In genomic region chr7:35802649-35803048, GRCh38 we compare ENCODE assay signal across 8 cellular contexts. TPM values are rescaled to one million over a fixed set of nuclear protein-coding genes. Genes with fewer than 3 reads are reported as not detected.
DNase-seq lines count a peak whose midpoint lies in the region; ATAC-seq and TF ChIP-seq lines count a peak whose summit lies in the region.

No MANE protein-coding gene starts in this region.

- no peak overlapping the region for H3K14ac ChIP-seq in mesenchymal stem cell (ENCODE audit: low read length in 2 of 2)

- H3K79me1 ChIP-seq in mesenchymal stem cell (replicated peaks; ENCODE audit: low read length, poor library complexity, severe bottlenecking) = no peaks in the 10 kb centered on the region

- no peaks in the 10 kb centered on the region for H3K9me3 ChIP-seq in mesenchymal stem cell (ENCODE audit: control insufficient read depth, low read length)
- no peaks in the 10 kb centered on the region for H3K9me3 ChIP-seq in upper lobe of right lung

- no peak overlapping the region for H2AFZ ChIP-seq in mesenchymal stem cell (ENCODE audit: low read depth, low read length)

- H2AK5ac ChIP-seq in mesenchymal stem cell (ENCODE audit: low read length, severe bottlenecking) = no peak overlapping the region

- H3K18ac ChIP-seq in mesenchymal stem cell (ENCODE audit: low read depth in 1 of 2, low read length in 2 of 2) = no peak overlapping the region

- H3K4me3 ChIP-seq in Jurkat, Clone E6-1 (ENCODE audit: low read length) = peak overlapping the region; percentile 84
- H3K4me3 ChIP-seq in mesenchymal stem cell (ENCODE audit: insufficient read depth in 1 of 2, low read depth in 1 of 2, low read length in 2 of 2) (peak overlapping the region in 1 of 2 experiments; percentile 83), upper lobe of right lung (peak overlapping the region; percentile 81)

- H3K4ac ChIP-seq in mesenchymal stem cell (ENCODE audit: low read depth in 1 of 2, low read length in 2 of 2) = no peak overlapping the region

- 2% methylated on average over 3 of the region's 3 CpGs for WGBS in mesenchymal stem cell

- no peak overlapping the region for H4K91ac ChIP-seq in mesenchymal stem cell (ENCODE audit: low read length)

- TF ChIP-seq CTCF in upper lobe of right lung (IDR thresholded peaks at IDR 0.05) = no peak

- peak overlapping the region; percentile 84 for H3K4me2 ChIP-seq in mesenchymal stem cell (ENCODE audit: low read length, poor library complexity, severe bottlenecking)

- peak overlapping the region; percentile 92 for H3K9ac ChIP-seq in mesenchymal stem cell (ENCODE audit: low read length)

- peaks cover 6% of the 10 kb centered on the region for H3K4me1 ChIP-seq in mesenchymal stem cell (ENCODE audit: control insufficient read depth, insufficient read depth, low read depth, low read length)
- peaks cover 29% of the 10 kb centered on the region for H3K4me1 ChIP-seq in upper lobe of right lung

- DNase-seq in Ammon's horn (ENCODE audit: low spot score) (peak; percentile 26), amniotic epithelial cell (ENCODE audit: low read depth) (peak; percentile 40), mesenchymal stem cell (no peak), upper lobe of right lung (no peak), hepatic stellate cell (ENCODE audit: low spot score) (no peak), NCI-H2227 (lab: John Stamatoyannopoulos, UW; ENCODE audit: unreplicated experiment) (no peak)
- DNase-seq in Jurkat, Clone E6-1 (ENCODE audit: low read depth, low spot score) = peak; percentile 22

- no peak overlapping the region for H2BK12ac ChIP-seq in mesenchymal stem cell (ENCODE audit: low read length in 2 of 2)

- H3K27me3 ChIP-seq in mesenchymal stem cell (ENCODE audit: control insufficient read depth in 1 of 2, insufficient read depth in 1 of 2, low read length in 2 of 2) (no peaks in the 10 kb centered on the region), upper lobe of right lung (no peaks in the 10 kb centered on the region)

- no peak overlapping the region for H3K23ac ChIP-seq in mesenchymal stem cell (ENCODE audit: low read length in 2 of 2)

- no peak overlapping the region for H2BK15ac ChIP-seq in mesenchymal stem cell (ENCODE audit: low read depth, poor library complexity, severe bottlenecking)

- H3K27ac ChIP-seq in mesenchymal stem cell (ENCODE audit: low read length, poor library complexity, severe bottlenecking) (no peak overlapping the region), upper lobe of right lung (no peak overlapping the region)

- no peak overlapping the region for H4K8ac ChIP-seq in mesenchymal stem cell (ENCODE audit: low read length)

- ATAC-seq in upper lobe of right lung (no peak), HG03097 (IDR thresholded peaks at IDR 0.05; ENCODE audit: low FRiP score, unreplicated experiment) (no peak)

- intact Hi-C loops in upper lobe of right lung (cut with DNase I) = loop anchor here (10.0 kb wide), 1 partner anchor 78 kb away; no protein-coding TSS in a partner anchor

- H2BK5ac ChIP-seq in mesenchymal stem cell (ENCODE audit: low read depth, low read length, poor library complexity, severe bottlenecking) = no peak overlapping the region

- H2BK120ac ChIP-seq in mesenchymal stem cell (ENCODE audit: low read depth, low read length) = no peak overlapping the region

- H3K36me3 ChIP-seq in mesenchymal stem cell (ENCODE audit: control insufficient read depth in 1 of 2, insufficient read depth in 2 of 2, low read depth in 1 of 2, low read length in 2 of 2) (no peaks in the 10 kb centered on the region), upper lobe of right lung (no peaks in the 10 kb centered on the region)

RNA-seq across cellular contexts. Expression of gene SEPTIN7, which starts 1.8 kb away (rescaled TPM):
- polyA plus RNA-seq in Jurkat, Clone E6-1 (2012; ENCODE audit: insufficient read depth, insufficient read length) = 264 TPM
- polyA plus RNA-seq in mesenchymal stem cell (2013, experiment 1 of 2) = 250 TPM
- 256 TPM for polyA plus RNA-seq in mesenchymal stem cell (2013, experiment 2 of 2)
- 202 TPM for total RNA-seq in upper lobe of right lung

Comparison
In these comparisons a context has a peak if more than half of its experiments do, and no peak if none do; other contexts are left out.
1. DNase-seq: peak in Ammon's horn (single experiment), Jurkat, Clone E6-1 (single experiment) and amniotic epithelial cell (single experiment); none in mesenchymal stem cell (single experiment), upper lobe of right lung (single experiment), hepatic stellate cell (single experiment) and NCI-H2227 (single experiment).